ENCODE assay signal across 14 cellular contexts in genomic region chr4:140163029-140163810, GRCh38. TPM values are rescaled to one million over a fixed set of nuclear protein-coding genes. Genes with fewer than 3 reads are reported as not detected.
DNase-seq lines count a peak whose midpoint lies in the region; ATAC-seq, FAIRE-seq and TF ChIP-seq lines count a peak whose summit lies in the region.
"Had no signal": no experiment of that assay in that cellular context is flagged by ENCODE, and none has a peak within 500 bp of the region (broad histone marks: within the 10 kb centered on the region; RNA-seq: fewer than 3 reads in every experiment).

No MANE protein-coding gene starts in this region.

- no peak overlapping the region for H3K27ac ChIP-seq in right cardiac atrium (ENCODE audit: low read length)
- H3K27ac ChIP-seq in thoracic aorta: no peak overlapping the region
- H3K27ac ChIP-seq in pancreas: no peak overlapping the region

- DNase-seq in LHCN-M2 (ENCODE audit: low read depth): peak; percentile 31
- peak; percentile 75 for DNase-seq in astrocyte of the hippocampus (ENCODE audit: low read depth, low spot score)
- DNase-seq in right cardiac atrium: peak in 2 of 3 donors; percentile 51 to 62
- DNase-seq in thoracic aorta (ENCODE audit: low spot score): no peak
- no peak for DNase-seq in immature natural killer cell
- DNase-seq in pancreas: no peak
- DNase-seq in RCC 7860 (ENCODE audit: low spot score): no peak
- no peak for DNase-seq in NCI-H1694 treated with DMSO at 0.1 percent for 48 hours (lab: John Stamatoyannopoulos, UW)
- DNase-seq: H7, NCI-H1436, nephron progenitor cell, PC-3 had no signal

- no peaks in the 10 kb centered on the region for H3K4me1 ChIP-seq in right cardiac atrium (ENCODE audit: control insufficient read depth, insufficient read depth, low read length)
- peaks cover 11 to 23% of the 10 kb centered on the region in 2 donors for H3K4me1 ChIP-seq in thoracic aorta (ENCODE audit: control insufficient read depth in 1 of 2, low read depth in 2 of 2)
- peaks cover 6 to 11% (median 7%) of the 10 kb centered on the region in 3 donors for H3K4me1 ChIP-seq in pancreas

- H3K4me3 Mint-ChIP-seq in immature natural killer cell: no peak overlapping the region
- H3K4me3 Mint-ChIP-seq: nephron progenitor cell had no signal

- H3K9me3 Mint-ChIP-seq in immature natural killer cell: peaks cover 0 to 2% (median 0%) of the 10 kb centered on the region in 6 donors

- 40% methylated on average over 8 of the region's 8 CpGs for WGBS in right cardiac atrium
- WGBS in pancreas, 2 donors: 68 to 74% methylated on average over 8 of the region's 8 CpGs

- intact Hi-C loops in right cardiac atrium (cut with DNase I) (no loop called here), pancreas (cut with DNase I) (loop anchor here in 1 of 3 donors (10.0 kb wide), 1 partner anchor 72 kb away; no protein-coding TSS in a partner anchor)

- H3K27me3 ChIP-seq in right cardiac atrium (ENCODE audit: control insufficient read depth, insufficient read depth): no peaks in the 10 kb centered on the region
- no peaks in the 10 kb centered on the region for H3K27me3 ChIP-seq in thoracic aorta (replicated peaks; ENCODE audit: insufficient read depth)
- H3K27me3 ChIP-seq in pancreas: no peaks in the 10 kb centered on the region

- FAIRE-seq in pancreas (lab: Jason Lieb, UNC) (no peak), RCC 7860 (lab: Jason Lieb, UNC) (no peak)
- FAIRE-seq: TTC549 had no signal

- no peaks in the 10 kb centered on the region for H3K36me3 Mint-ChIP-seq in immature natural killer cell

- H3K4me1 Mint-ChIP-seq in immature natural killer cell: peaks cover 0 to 1% of the 10 kb centered on the region in 2 donors

- no peak overlapping the region for H3K27ac Mint-ChIP-seq in immature natural killer cell
- H3K27ac Mint-ChIP-seq: nephron progenitor cell had no signal

- ATAC-seq in right cardiac atrium: peak; percentile 59 to 91
- peak; percentile 73 for ATAC-seq in thoracic aorta (ENCODE audit: insufficient number of reproducible peaks, low FRiP score, low read depth)
- ATAC-seq in pancreas: no peak
- ATAC-seq: PC-3 had no signal

- H3K36me3 ChIP-seq in thoracic aorta: no peaks in the 10 kb centered on the region
- H3K36me3 ChIP-seq in pancreas: no peaks in the 10 kb centered on the region

- no peaks in the 10 kb centered on the region for H3K9me3 ChIP-seq in right cardiac atrium (ENCODE audit: control insufficient read depth, low read length)
- H3K9me3 ChIP-seq in thoracic aorta: no peaks in the 10 kb centered on the region
- H3K9me3 ChIP-seq in pancreas: no peaks in the 10 kb centered on the region

- peaks cover 0 to 8% (median 5%) of the 10 kb centered on the region in 3 donors for H3K27me3 Mint-ChIP-seq in immature natural killer cell (ENCODE audit: low read depth in 3 of 3)

- TF ChIP-seq CTCF in thoracic aorta (IDR thresholded peaks at IDR 0.05) (no peak), pancreas (IDR thresholded peaks at IDR 0.05) (no peak)

- peak overlapping the region; percentile 2 for H3K4me3 ChIP-seq in right cardiac atrium (ENCODE audit: low read length)
- peak overlapping the region; percentile 56 for H3K4me3 ChIP-seq in thoracic aorta
- no peak overlapping the region for H3K4me3 ChIP-seq in pancreas

RNA-seq across cellular contexts. Expression of gene MAML3, which starts 9.2 kb away (rescaled TPM):
- total RNA-seq in LHCN-M2 (2014; rRNA removed) (0.06 and 0.19 TPM in 2 replicates), right cardiac atrium (1 to 10 TPM; 2.6 to 4.2 (median 3.3) TPM), thoracic aorta (10 to 100 TPM in 1 of 2 donors, 1 to 10 TPM in 1; 7.3 to 14.1 TPM), pancreas (1 to 10 TPM; 5.3 to 8.9 (median 6.5) TPM)
- polyA plus RNA-seq in LHCN-M2 (2012): 0.17 TPM
- polyA plus RNA-seq in right cardiac atrium (1.6 TPM), immature natural killer cell (1 to 10 TPM in 1 of 3 donors, under 1 TPM in 1, not detected in 1; 0.41 to 1.2 TPM), pancreas (1 to 10 TPM; 3.8 to 4.0 TPM)
- total RNA-seq: G401 had no signal

Comparison
In these comparisons a context has a peak if more than half of its experiments do, and no peak if none do; other contexts are left out.
1. DNase-seq: peak in LHCN-M2 (single experiment), astrocyte of the hippocampus (single experiment) and right cardiac atrium (2 of 3); none in thoracic aorta (single experiment), immature natural killer cell (0 of 3), pancreas (0 of 6), RCC 7860 (single experiment) and NCI-H1694 treated with DMSO at 0.1 percent for 48 hours (single experiment).
2. ATAC-seq: peak in right cardiac atrium (2 of 2) and thoracic aorta (single experiment); none in pancreas (0 of 4).
3. H3K4me3 ChIP-seq: peak in right cardiac atrium (single experiment) and thoracic aorta (single experiment); none in pancreas (0 of 4).